Comparison of ENCODE assay signal across 22 cellular contexts in the genomic region with DNA sequence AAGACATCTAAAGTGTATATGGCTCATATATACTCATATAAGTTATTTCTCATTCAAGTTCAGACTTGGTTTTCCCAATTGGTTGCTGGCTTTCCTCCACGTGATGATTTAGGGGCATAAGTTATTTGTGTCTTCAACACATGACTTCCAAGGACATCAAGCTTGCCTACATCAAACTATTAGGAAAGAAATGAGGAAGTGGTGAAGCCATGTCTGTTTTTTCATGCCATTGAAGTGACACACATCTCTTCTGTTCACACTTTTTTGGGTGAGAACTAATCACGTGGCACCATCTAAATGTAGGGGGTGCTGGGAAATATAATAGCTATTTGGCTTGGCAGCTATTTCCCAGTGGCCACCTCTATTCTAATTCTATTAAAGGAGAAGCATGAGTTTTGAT.
A peak's percentile ranks its signal among the peaks of the same experiment; 100 is the strongest.
DNase-seq lines count a peak whose midpoint lies in the region; ATAC-seq, FAIRE-seq and TF ChIP-seq lines count a peak whose summit lies in the region.
"Had no signal": no experiment of that assay in that cellular context is flagged by ENCODE, and none has a peak within 500 bp of the region (broad histone marks: within the 10 kb centered on the region; RNA-seq: fewer than 3 reads in every experiment).

No MANE protein-coding gene starts in this region.

- POLR2A ChIA-PET in GM12878 (lab: Charles Lee): no interaction called here

- no TSS peak for BruUV-seq in GM12878 (replicated peaks; lab: Mats Ljungman, UMichigan)

- no peak for TF ChIP-seq POLR2A in GM12878 (IDR thresholded peaks at IDR 0.05; ENCODE audit: low read depth, low read length)

- H3K79me2 ChIP-seq in GM12878 (ENCODE audit: control insufficient read depth, insufficient read depth, low read length): no peaks in the 10 kb centered on the region

- FAIRE-seq in GM12878 (lab: Jason Lieb, UNC): no peak
- FAIRE-seq: A204.1, GM12892 had no signal

- intact Hi-C loops in GM12878 (cut with micrococcal nuclease; ENCODE audit: unreplicated experiment): no loop called here

- no peak for TF ChIP-seq RAD21 in GM12878 (IDR thresholded peaks at IDR 0.05; ENCODE audit: insufficient read depth, low read depth, low read length)

- WGBS in GM12878 (ENCODE audit: insufficient coverage, insufficient replicate concordance, low lambda C conversion rate, missing lambda C conversion rate): 3% methylated on average over 2 of the region's 2 CpGs

- H3K9me3 ChIP-seq in GM12878 (replicated peaks; ENCODE audit: control insufficient read depth, insufficient read depth, low read length): no peaks in the 10 kb centered on the region
- H3K9me3 ChIP-seq: BLaER1, Caco-2 had no signal

- in situ Hi-C loops in GM12878 (cut with MboI) (no loop called here), brain microvascular endothelial cell (cut with HindIII; ENCODE audit: low pct_ligation_motif_present, low sequenced_read_pairs) (no loop called here)

- H2AFZ ChIP-seq in GM12878 (ENCODE audit: control insufficient read depth, low read depth, low read length): no peak overlapping the region
- H2AFZ ChIP-seq: GM23338 had no signal

- ATAC-seq in GM12878: no peak
- ATAC-seq: CD8-positive, alpha-beta T cell; GM23338; HCT116 had no signal

- TF ChIP-seq EP300 in GM12878 (IDR thresholded peaks at IDR 0.05; ENCODE audit: borderline replicate concordance in 1 of 2, control insufficient read depth in 1 of 2, low read depth in 2 of 2, low read length in 2 of 2): no peak

- H4K20me1 ChIP-seq in GM12878 (ENCODE audit: control insufficient read depth, insufficient read depth): no peaks in the 10 kb centered on the region
- H4K20me1 ChIP-seq: BLaER1 had no signal

- SMC1A ChIA-PET in GM12878 (lab: Charles Lee; ENCODE audit: uncharacterized antibody, unreplicated experiment): no interaction called here

- H3K27ac ChIP-seq in GM12878 (ENCODE audit: control insufficient read depth, insufficient read depth): no peak overlapping the region
- no peak overlapping the region for H3K27ac ChIP-seq in brain microvascular endothelial cell
- H3K27ac ChIP-seq: 22Rv1, BLaER1, C4-2B had no signal

- H3K4me1 ChIP-seq in GM12878 (ENCODE audit: control insufficient read depth, insufficient read depth, low read length): no peaks in the 10 kb centered on the region
- H3K4me1 ChIP-seq: BLaER1, Caco-2 had no signal

- H3K4me3 ChIP-seq in GM12878: no peak overlapping the region
- no peak overlapping the region for H3K4me3 ChIP-seq in brain microvascular endothelial cell (ENCODE audit: low read depth, low read length)
- H3K4me3 ChIP-seq: BLaER1, GM23338 had no signal

- RAD21 ChIA-PET in GM12878 (lab: Charles Lee; ENCODE audit: unreplicated experiment): no interaction called here

- H3K9ac ChIP-seq in GM12878 (ENCODE audit: control insufficient read depth, insufficient read depth, low read length): no peak overlapping the region
- H3K9ac ChIP-seq: BLaER1 had no signal

- DNase-seq in EH (ENCODE audit: low read depth) (peak; percentile 13), MV-4-11 (lab: John Stamatoyannopoulos, UW) (peak; percentile 68), GM12878 (ENCODE audit: low read depth, low spot score) (no peak), kidney tubule cell (ENCODE audit: low spot score) (peak; percentile 55), mucosa of gallbladder (ENCODE audit: low spot score) (no peak), brain microvascular endothelial cell (no peak)
- no peak for DNase-seq in stimulated activated CD4-positive, alpha-beta T cell treated with anti-CD3 and anti-CD28 coated beads, Interleukin-12 subunit alpha, Interleukin-12 subunit beta, amount 100 ng/mL, for 4 hours
- DNase-seq: Caco-2; CD4-positive, CD25-positive, alpha-beta regulatory T cell; CD8-positive, alpha-beta T cell; DMS153; DND-41; EL; GDM1; H9 had no signal

- CTCF ChIA-PET in GM12878 (lab: Yijun Ruan, JAX): interaction anchor here (1.3 to 1.4 kb wide), 4 partner anchors 12 to 102 kb away, joined by 3 to 4 read pairs (median 3); no protein-coding TSS in a partner anchor

- H3K36me3 ChIP-seq in GM12878 (ENCODE audit: control insufficient read depth in 2 of 2, insufficient read depth in 2 of 2, low read length in 1 of 2) (no peaks in the 10 kb centered on the region), brain microvascular endothelial cell (replicated peaks) (no peaks in the 10 kb centered on the region)
- H3K36me3 ChIP-seq: BLaER1 had no signal

- H3K4me2 ChIP-seq in GM12878 (ENCODE audit: control insufficient read depth, insufficient read depth): no peak overlapping the region
- H3K4me2 ChIP-seq: BLaER1, GM23338 had no signal

- H3K27me3 ChIP-seq in GM12878 (replicated peaks in 1 of 2; ENCODE audit: control insufficient read depth in 2 of 2, insufficient read depth in 2 of 2, low read length in 1 of 2) (no peaks in the 10 kb centered on the region), brain microvascular endothelial cell (replicated peaks) (no peaks in the 10 kb centered on the region)
- H3K27me3 ChIP-seq: BLaER1 had no signal

- no peak for TF ChIP-seq CTCF in GM12878 (IDR thresholded peaks at IDR 0.05 in 2 of 3, conservative IDR thresholded peaks at IDR 0.05 in 1 of 3; ENCODE audit: control insufficient read depth in 2 of 3, extremely low read depth in 1 of 3, insufficient read depth in 1 of 3, low read depth in 3 of 3, low read length in 3 of 3)
- no peak for TF ChIP-seq CTCF in brain microvascular endothelial cell (IDR thresholded peaks at IDR 0.05; ENCODE audit: low read depth, low read length, missing control alignments)

TF ChIP-seq in GM12878, 131 proteins besides CTCF, POLR2A, EP300 and RAD21:
- no peak for TF ChIP-seq EZH2 (IDR thresholded peaks at IDR 0.05; ENCODE audit: borderline replicate concordance, control insufficient read depth, low read depth, low read length)
- no peak for TF ChIP-seq HDAC2 (IDR thresholded peaks at IDR 0.05)
- peak; percentile 40; the same call in 1 of the 2 replicates for TF ChIP-seq SPI1 (IDR thresholded peaks at IDR 0.05; ENCODE audit: borderline replicate concordance, insufficient read depth, low read depth, low read length)
- no peak for TF ChIP-seq LARP7 (IDR thresholded peaks at IDR 0.05)

Comparison
In these comparisons a context has a peak if more than half of its experiments do, and no peak if none do; other contexts are left out.
1. DNase-seq: peak in EH (single experiment), MV-4-11 (single experiment) and kidney tubule cell (single experiment); none in GM12878 (single experiment), mucosa of gallbladder (single experiment), brain microvascular endothelial cell (single experiment) and stimulated activated CD4-positive, alpha-beta T cell treated with anti-CD3 and anti-CD28 coated beads, Interleukin-12 subunit alpha, Interleukin-12 subunit beta, amount 100 ng/mL, for 4 hours (single experiment).